In the genomic region with DNA sequence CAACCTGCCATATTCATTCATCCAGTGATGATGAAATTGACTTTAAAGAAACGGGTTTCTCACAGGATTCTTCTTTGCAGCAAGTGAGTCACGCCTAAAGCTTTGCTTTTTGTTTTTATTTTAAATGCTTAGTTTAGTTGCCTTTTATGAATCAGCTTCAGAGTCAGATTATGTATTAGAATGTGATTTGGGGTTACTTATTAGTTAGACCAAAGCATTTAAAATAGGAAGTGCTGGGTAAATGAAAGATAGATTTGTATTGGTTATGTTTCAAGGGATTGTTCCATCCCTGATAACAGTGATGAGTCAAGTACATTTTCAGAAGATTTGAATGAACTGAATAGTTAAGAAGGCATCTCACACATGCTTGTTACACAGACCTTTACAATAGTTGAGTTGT, we compare ENCODE assay signal across 17 cellular contexts.
DNase-seq lines count a peak whose midpoint lies in the region; ATAC-seq and TF ChIP-seq lines count a peak whose summit lies in the region.
"Had no signal": no experiment of that assay in that cellular context is flagged by ENCODE, and none has a peak within 500 bp of the region (broad histone marks: within the 10 kb centered on the region; RNA-seq: fewer than 3 reads in every experiment).

No MANE protein-coding gene starts in this region.

- no peaks in the 10 kb centered on the region for H3K9me3 Mint-ChIP-seq in CD8-positive, alpha-beta T cell
- H3K9me3 Mint-ChIP-seq: activated naive CD8-positive, alpha-beta T cell treated with anti-CD3 and anti-CD28 coated beads, Interleukin-2, amount 10 ng/mL, durations not matched to agents 7 days and 5 days; endodermal cell had no signal

- TF ChIP-seq POLR2A in esophagus muscularis mucosa (IDR thresholded peaks at IDR 0.05; ENCODE audit: low read depth): no peak

- no peak for TF ChIP-seq EP300 in esophagus muscularis mucosa (IDR thresholded peaks at IDR 0.05)

- intact Hi-C loops in CD8-positive, alpha-beta T cell (cut with DNase I, micrococcal nuclease): loop anchor here (5.0 to 10.0 kb wide), 3 partner anchors 262 to 1062 kb away; partner anchors contain the start of genes CCND1 (in 1 of the 2) and CPT1A (in 1 of the 2)
- intact Hi-C loops in esophagus muscularis mucosa (cut with DNase I): no loop called here

- H3K36me3 ChIP-seq in CD8-positive, alpha-beta T cell (ENCODE audit: insufficient read depth, low read length): peaks cover 52% of the 10 kb centered on the region
- H3K36me3 ChIP-seq in esophagus muscularis mucosa: peaks cover 18 to 71% (median 43%) of the 10 kb centered on the region in 4 donors

- H3K4me1 ChIP-seq in CD8-positive, alpha-beta T cell (ENCODE audit: insufficient read depth, low read length): no peaks in the 10 kb centered on the region
- peaks cover 30 to 36% (median 32%) of the 10 kb centered on the region in 4 donors for H3K4me1 ChIP-seq in esophagus muscularis mucosa
- H3K4me1 ChIP-seq: testis had no signal

- no peak overlapping the region for H3K4me3 ChIP-seq in CD8-positive, alpha-beta T cell (ENCODE audit: low read depth, low read length)
- H3K4me3 ChIP-seq in epithelial cell of esophagus (ENCODE audit: low read length) (no peak overlapping the region), esophagus muscularis mucosa (no peak overlapping the region)
- H3K4me3 ChIP-seq: sigmoid colon, testis had no signal

- H3K9me3 ChIP-seq in CD8-positive, alpha-beta T cell (ENCODE audit: low read length): no peaks in the 10 kb centered on the region
- no peaks in the 10 kb centered on the region for H3K9me3 ChIP-seq in esophagus muscularis mucosa
- H3K9me3 ChIP-seq: sigmoid colon, testis had no signal

- POLR2A ChIA-PET in CD8-positive, alpha-beta T cell (lab: Charles Lee): no interaction called here

- WGBS in esophagus muscularis mucosa: 61% methylated on average over 2 of the region's 2 CpGs

- H3K4me3 Mint-ChIP-seq in CD8-positive, alpha-beta T cell: no peak overlapping the region
- H3K4me3 Mint-ChIP-seq: activated naive CD8-positive, alpha-beta T cell treated with anti-CD3 and anti-CD28 coated beads, Interleukin-2, amount 10 ng/mL, durations not matched to agents 7 days and 5 days; endodermal cell had no signal

- H3K27me3 Mint-ChIP-seq in CD8-positive, alpha-beta T cell (ENCODE audit: low read depth): no peaks in the 10 kb centered on the region
- H3K27me3 Mint-ChIP-seq: activated naive CD8-positive, alpha-beta T cell treated with anti-CD3 and anti-CD28 coated beads, Interleukin-2, amount 10 ng/mL, durations not matched to agents 7 days and 5 days had no signal

- CTCF ChIA-PET in CD8-positive, alpha-beta T cell (lab: Charles Lee): interaction anchor here (0.8 to 2.0 kb wide), 3 partner anchors 9 to 15 kb away, joined by 3 to 10 read pairs (median 9); no protein-coding TSS in a partner anchor

- peaks cover 5% of the 10 kb centered on the region for H3K4me1 Mint-ChIP-seq in CD8-positive, alpha-beta T cell (ENCODE audit: low read depth)

- DNase-seq in CD8-positive, alpha-beta T cell: no peak
- DNase-seq in NCI-H460 (ENCODE audit: extremely low read depth, low read depth) (peak; percentile 62), epithelial cell of esophagus (ENCODE audit: low read depth) (peak; percentile 75), omental fat pad (ENCODE audit: low spot score) (no peak), esophagus muscularis mucosa (ENCODE audit: extremely low spot score) (no peak), NCI-H526 treated with DMSO at 0.1 percent for 48 hours (lab: John Stamatoyannopoulos, UW) (no peak), ecto neural progenitor cell (ENCODE audit: low spot score) (no peak)
- DNase-seq: activated CD8-positive, alpha-beta memory T cell treated with anti-CD3 and anti-CD28 coated beads for 24 hours; activated naive CD8-positive, alpha-beta T cell treated with anti-CD3 and anti-CD28 coated beads, Interleukin-2, amount 10 ng/mL, durations not matched to agents 7 days and 5 days; DMS79 treated with DMSO at 0.1 percent for 48 hours; endodermal cell; Kasumi-1; NCI-H2081 treated with DMSO at 0.1 percent for 48 hours; sigmoid colon; T-helper 2 cell; testis had no signal

- no peak overlapping the region for H3K27ac ChIP-seq in CD8-positive, alpha-beta T cell (ENCODE audit: low read depth, low read length)
- no peak overlapping the region for H3K27ac ChIP-seq in esophagus muscularis mucosa (replicated peaks in 1 of 4)
- H3K27ac ChIP-seq: testis had no signal

- no peak for TF ChIP-seq CTCF in CD8-positive, alpha-beta T cell (IDR thresholded peaks at IDR 0.05)
- TF ChIP-seq CTCF in epithelial cell of esophagus (IDR thresholded peaks at IDR 0.05; ENCODE audit: insufficient read depth, low read depth, low read length, missing control alignments) (no peak), omental fat pad (IDR thresholded peaks at IDR 0.05) (no peak), esophagus muscularis mucosa (IDR thresholded peaks at IDR 0.05) (no peak)

- H3K27ac Mint-ChIP-seq in CD8-positive, alpha-beta T cell: peak overlapping the region; percentile 13
- H3K27ac Mint-ChIP-seq: activated naive CD8-positive, alpha-beta T cell treated with anti-CD3 and anti-CD28 coated beads, Interleukin-2, amount 10 ng/mL, durations not matched to agents 7 days and 5 days; endodermal cell had no signal

- H3K36me3 Mint-ChIP-seq in CD8-positive, alpha-beta T cell: peaks cover 92% of the 10 kb centered on the region

- no peaks in the 10 kb centered on the region for H3K27me3 ChIP-seq in CD8-positive, alpha-beta T cell (ENCODE audit: insufficient read depth, low read length)
- no peaks in the 10 kb centered on the region for H3K27me3 ChIP-seq in esophagus muscularis mucosa
- H3K27me3 ChIP-seq: sigmoid colon, testis had no signal

- no peak for ATAC-seq in CD8-positive, alpha-beta T cell
- ATAC-seq in omental fat pad (ENCODE audit: low FRiP score) (peak; percentile 30), HG03095 (IDR thresholded peaks at IDR 0.05; ENCODE audit: unreplicated experiment) (no peak)

Comparison
In these comparisons a context has a peak if more than half of its experiments do, and no peak if none do; other contexts are left out.
1. DNase-seq: peak in NCI-H460 (single experiment) and epithelial cell of esophagus (single experiment); none in CD8-positive, alpha-beta T cell (0 of 7), omental fat pad (single experiment), esophagus muscularis mucosa (single experiment), NCI-H526 treated with DMSO at 0.1 percent for 48 hours (single experiment) and ecto neural progenitor cell (single experiment).